In the genomic region with DNA sequence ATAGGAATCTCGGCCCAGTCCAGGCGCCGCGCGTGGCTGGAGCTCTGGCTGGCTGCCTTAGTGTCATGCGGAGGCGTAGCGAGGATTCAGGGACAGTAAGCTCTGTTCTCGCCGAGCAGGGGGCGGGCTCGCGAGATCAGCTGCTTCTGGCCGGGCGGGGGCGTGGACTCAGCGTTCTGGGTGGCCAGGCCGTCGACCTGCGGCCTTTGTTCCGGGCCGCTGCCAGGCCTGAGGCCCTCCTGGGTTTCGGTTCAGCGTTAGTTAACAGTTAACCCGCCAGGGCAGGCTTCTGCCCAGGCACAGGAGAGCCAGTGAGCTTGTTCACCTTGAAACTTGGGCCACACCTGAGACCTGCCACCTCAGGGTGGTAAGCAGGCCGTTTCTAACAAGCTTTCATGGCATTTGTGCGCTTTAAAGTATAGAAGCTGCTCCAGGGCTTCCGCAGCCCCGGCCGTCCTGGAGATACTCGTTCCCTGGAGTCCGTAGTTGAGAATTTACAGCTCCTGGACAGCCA, we compare ENCODE assay signal across 17 cellular contexts.
A peak's percentile ranks its signal among the peaks of the same experiment; 100 is the strongest.
DNase-seq lines count a peak whose midpoint lies in the region; ATAC-seq and FAIRE-seq lines count a peak whose summit lies in the region.
"Had no signal": no experiment of that assay in that cellular context is flagged by ENCODE, and none has a peak within 500 bp of the region (broad histone marks: within the 10 kb centered on the region; RNA-seq: fewer than 3 reads in every experiment).

No MANE protein-coding gene starts in this region.

- H3K36me3 ChIP-seq in HUES48 (ENCODE audit: control insufficient read depth, insufficient read depth, low read length) (no peaks in the 10 kb centered on the region), small intestine (ENCODE audit: control insufficient read depth in 2 of 2, insufficient read depth in 2 of 2, low read length in 2 of 2) (no peaks in the 10 kb centered on the region)
- H3K36me3 ChIP-seq: BLaER1 treated with 17β-estradiol and CSF1 and Interleukin-3, amounts not matched to agents 10 nM and 100 nM had no signal

- H3K4me3 ChIP-seq in HUES48 (ENCODE audit: low read depth, low read length), result no peak overlapping the region
- no peak overlapping the region for H3K4me3 ChIP-seq in small intestine (ENCODE audit: low read depth in 1 of 2, low read length in 2 of 2)
- H3K4me3 ChIP-seq: BLaER1 treated with 17β-estradiol and CSF1 and Interleukin-3, amounts not matched to agents 10 nM and 100 nM; lung had no signal

- H3K27me3 ChIP-seq in HUES48 (ENCODE audit: control insufficient read depth, insufficient read depth, low read length), result no peaks in the 10 kb centered on the region
- no peaks in the 10 kb centered on the region for H3K27me3 ChIP-seq in small intestine (ENCODE audit: control insufficient read depth in 2 of 2, insufficient read depth in 2 of 2, low read length in 2 of 2)
- H3K27me3 ChIP-seq: BLaER1 treated with 17β-estradiol and CSF1 and Interleukin-3, amounts not matched to agents 10 nM and 100 nM had no signal

- no peak overlapping the region for H3K27ac ChIP-seq in HUES48 (ENCODE audit: low read depth, low read length)
- no peak overlapping the region for H3K27ac ChIP-seq in small intestine (ENCODE audit: low read depth in 1 of 2, low read length in 1 of 2)
- H3K27ac ChIP-seq: BLaER1 treated with 17β-estradiol and CSF1 and Interleukin-3, amounts not matched to agents 10 nM and 100 nM had no signal

- no peaks in the 10 kb centered on the region for H3K9me3 ChIP-seq in HUES48 (ENCODE audit: control insufficient read depth, insufficient read depth, low read length)
- H3K9me3 ChIP-seq in small intestine (ENCODE audit: control insufficient read depth, low read depth), result no peaks in the 10 kb centered on the region

- DNase-seq in cortex of kidney (lab: John Stamatoyannopoulos, UW) (peak; percentile 36), kidney glomerular epithelial cell (lab: John Stamatoyannopoulos, UW) (peak; percentile 30), small intestine (peak; percentile 27)
- DNase-seq in activated effector memory CD4-positive, alpha-beta T cell treated with Interleukin-2 at 50 U/mL for 16 hours, result no peak
- DNase-seq: activated CD4-positive, alpha-beta T cell treated with anti-CD3 and anti-CD28 coated beads for 36 hours; activated CD8-positive, alpha-beta memory T cell treated with anti-CD3 and anti-CD28 coated beads, Interleukin-2, amount 50 U/mL, for 48 hours; activated naive CD4-positive, alpha-beta T cell treated with anti-CD3 and anti-CD28 coated beads, Interleukin-2, amount 50 U/mL, for 16 hours; DND-41; natural killer cell; substantia nigra; T-helper 9 cell had no signal

- ATAC-seq in HG02884 (IDR thresholded peaks at IDR 0.05; ENCODE audit: unreplicated experiment) (no peak), HG02885 (IDR thresholded peaks at IDR 0.05; ENCODE audit: poor library complexity, unreplicated experiment) (no peak)
- ATAC-seq: activated CD4-positive, alpha-beta T cell treated with anti-CD3 and anti-CD28 coated beads for 36 hours; natural killer cell; Right ventricle myocardium inferior had no signal

- H3K4me1 ChIP-seq in HUES48 (ENCODE audit: control insufficient read depth, insufficient read depth, low read length) (peaks cover 14% of the 10 kb centered on the region), small intestine (ENCODE audit: control insufficient read depth in 2 of 2, insufficient read depth in 1 of 2, low read depth in 1 of 2, low read length in 1 of 2) (no peaks in the 10 kb centered on the region)
- H3K4me1 ChIP-seq: BLaER1 treated with 17β-estradiol and CSF1 and Interleukin-3, amounts not matched to agents 10 nM and 100 nM had no signal

- no peak for FAIRE-seq in small intestine (lab: Jason Lieb, UNC)

- WGBS in small intestine, 3 donors, result 75 to 87% (median 82%) methylated on average over 32 of the region's 32 CpGs

- peak overlapping the region; percentile 40; the same call in 1 of the 2 replicates for H3K9ac ChIP-seq in HUES48 (ENCODE audit: low read depth, low read length)
- H3K9ac ChIP-seq: BLaER1 treated with 17β-estradiol and CSF1 and Interleukin-3, amounts not matched to agents 10 nM and 100 nM had no signal
